In the genomic region with DNA sequence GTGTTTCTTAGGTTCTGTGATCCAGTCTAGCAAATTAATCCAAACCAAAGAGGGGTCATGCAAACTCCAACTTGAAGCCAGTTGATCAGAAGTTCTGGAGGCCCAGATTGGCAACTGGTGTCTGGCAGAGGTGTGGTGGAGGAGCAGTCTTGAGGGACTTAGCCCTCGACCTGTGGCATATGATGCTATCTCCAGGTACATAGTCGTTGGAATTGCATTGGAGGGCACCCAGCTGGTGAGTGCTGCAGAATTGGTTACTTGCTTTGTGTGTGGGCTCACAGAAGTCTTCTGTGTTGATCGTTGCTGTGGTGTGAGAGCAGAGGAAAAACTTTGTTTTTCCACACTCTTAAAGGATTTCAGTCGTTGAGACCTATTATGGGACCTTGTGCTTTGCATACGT, we compare ENCODE assay signal across 13 cellular contexts. TPM values are rescaled to one million over a fixed set of nuclear protein-coding genes. Genes with fewer than 3 reads are reported as not detected.
DNase-seq lines count a peak whose midpoint lies in the region; FAIRE-seq and TF ChIP-seq lines count a peak whose summit lies in the region.
"Had no signal": no experiment of that assay in that cellular context is flagged by ENCODE, and none has a peak within 500 bp of the region (broad histone marks: within the 10 kb centered on the region; RNA-seq: fewer than 3 reads in every experiment).

No MANE protein-coding gene starts in this region.

- H4K20me1 ChIP-seq in OCI-LY7 (ENCODE audit: insufficient read depth, low read length): peaks cover 52% of the 10 kb centered on the region

- FAIRE-seq in small intestine (lab: Jason Lieb, UNC): no peak

- no peak for DNase-seq in activated naive CD4-positive, alpha-beta T cell treated with anti-CD3 and anti-CD28 coated beads, Interleukin-2, amount 10 ng/mL, durations not matched to agents 7 days and 5 days
- DNase-seq in activated naive CD4-positive, alpha-beta T cell (lab: John Stamatoyannopoulos, UW): no peak
- DNase-seq in OCI-LY7 (ENCODE audit: low spot score) (no peak), endothelial cell (ENCODE audit: low spot score) (no peak), small intestine (peak; percentile 26), NCI-H146 treated with DMSO at 0.1 percent for 48 hours (lab: John Stamatoyannopoulos, UW; ENCODE audit: unreplicated experiment) (no peak), NCI-H446 (lab: John Stamatoyannopoulos, UW) (no peak), NAMALWA (ENCODE audit: low spot score) (no peak)
- DNase-seq: brain microvascular endothelial cell; heart right ventricle; NCI-H2107; posterior cingulate gyrus; stimulated activated CD4-positive, alpha-beta T cell treated with anti-CD3 and anti-CD28 coated beads, Interleukin-1b, Interleukin-23, amount 100 ng/mL, for 48 hours had no signal

- peak overlapping the region; percentile 52 for H3K4me3 ChIP-seq in OCI-LY7 (ENCODE audit: low read depth, low read length, poor library complexity, severe bottlenecking)
- H3K4me3 ChIP-seq in small intestine (ENCODE audit: low read depth in 1 of 2, low read length in 2 of 2): no peak overlapping the region

- H3K4me1 Mint-ChIP-seq in activated naive CD4-positive, alpha-beta T cell treated with anti-CD3 and anti-CD28 coated beads, Interleukin-2, amount 10 ng/mL, durations not matched to agents 7 days and 5 days: peaks cover 66% of the 10 kb centered on the region
- H3K4me1 Mint-ChIP-seq in endothelial cell (ENCODE audit: unreplicated experiment): peaks cover 35% of the 10 kb centered on the region

- H3K27ac ChIP-seq in OCI-LY7 (ENCODE audit: low read depth, low read length, poor library complexity, severe bottlenecking) (peak overlapping the region; percentile 37), small intestine (ENCODE audit: low read depth in 1 of 2, low read length in 1 of 2) (no peak overlapping the region)
- H3K27ac ChIP-seq: brain microvascular endothelial cell had no signal

- no peak overlapping the region for H2AFZ ChIP-seq in OCI-LY7 (ENCODE audit: low read length)

- no peaks in the 10 kb centered on the region for H3K27me3 ChIP-seq in small intestine (ENCODE audit: control insufficient read depth in 2 of 2, insufficient read depth in 2 of 2, low read length in 2 of 2)
- H3K27me3 ChIP-seq: brain microvascular endothelial cell, heart right ventricle had no signal

- intact Hi-C loops in OCI-LY7 (cut with micrococcal nuclease; ENCODE audit: unreplicated experiment): no loop called here

- H3K4me2 ChIP-seq in OCI-LY7 (ENCODE audit: low read length): peak overlapping the region; percentile 68

- peaks cover 90% of the 10 kb centered on the region for H3K4me1 ChIP-seq in OCI-LY7 (ENCODE audit: insufficient read depth, low read length, poor library complexity, severe bottlenecking)
- peaks cover 6 to 22% of the 10 kb centered on the region in 2 donors for H3K4me1 ChIP-seq in small intestine (ENCODE audit: control insufficient read depth in 2 of 2, insufficient read depth in 1 of 2, low read depth in 1 of 2, low read length in 1 of 2)

- H3K36me3 ChIP-seq in OCI-LY7 (ENCODE audit: insufficient read depth, low read length): peaks cover 76% of the 10 kb centered on the region
- H3K36me3 ChIP-seq in small intestine (ENCODE audit: control insufficient read depth in 2 of 2, insufficient read depth in 2 of 2, low read length in 2 of 2): no peaks in the 10 kb centered on the region

- WGBS in small intestine, 3 donors: 40 to 53% (median 41%) methylated on average over 5 of the region's 5 CpGs

- peaks cover 38% of the 10 kb centered on the region for H3K36me3 Mint-ChIP-seq in activated naive CD4-positive, alpha-beta T cell treated with anti-CD3 and anti-CD28 coated beads, Interleukin-2, amount 10 ng/mL, durations not matched to agents 7 days and 5 days
- H3K36me3 Mint-ChIP-seq in endothelial cell (ENCODE audit: low read depth, unreplicated experiment): peaks cover 10% of the 10 kb centered on the region

- H3K9me3 ChIP-seq in OCI-LY7 (ENCODE audit: low read length) (no peaks in the 10 kb centered on the region), small intestine (ENCODE audit: control insufficient read depth, low read depth) (no peaks in the 10 kb centered on the region)
- H3K9me3 ChIP-seq: heart right ventricle had no signal

- no TSS peak for BruUV-seq in OCI-LY7 (replicated peaks; lab: Mats Ljungman, UMichigan)

- H3K27me3 Mint-ChIP-seq in activated naive CD4-positive, alpha-beta T cell treated with anti-CD3 and anti-CD28 coated beads, Interleukin-2, amount 10 ng/mL, durations not matched to agents 7 days and 5 days: no peaks in the 10 kb centered on the region
- H3K27me3 Mint-ChIP-seq in endothelial cell (ENCODE audit: unreplicated experiment): no peaks in the 10 kb centered on the region

- H3K79me2 ChIP-seq in OCI-LY7 (ENCODE audit: insufficient read depth, low read depth, low read length): peaks cover 100% of the 10 kb centered on the region

- TF ChIP-seq CTCF in OCI-LY7 (conservative IDR thresholded peaks at IDR 0.05; ENCODE audit: low read length) (no peak), endothelial cell (IDR thresholded peaks at IDR 0.05; ENCODE audit: unreplicated experiment) (no peak)

- peak overlapping the region; percentile 34 for H3K27ac Mint-ChIP-seq in activated naive CD4-positive, alpha-beta T cell treated with anti-CD3 and anti-CD28 coated beads, Interleukin-2, amount 10 ng/mL, durations not matched to agents 7 days and 5 days
- peak overlapping the region; percentile 13 for H3K27ac Mint-ChIP-seq in endothelial cell (ENCODE audit: unreplicated experiment)

- CTCF ChIA-PET in activated naive CD4-positive, alpha-beta T cell treated with anti-CD3 and anti-CD28 coated beads, Interleukin-2, amount 10 ng/mL, durations not matched to agents 7 days and 5 days (lab: Charles Lee): interaction anchor here (1.0 kb wide), 1 partner anchor 17 kb away, joined by 4 read pairs; no protein-coding TSS in a partner anchor
- CTCF ChIA-PET in OCI-LY7 (lab: Charles Lee; ENCODE audit: unreplicated experiment): no interaction called here

- H3K4me3 Mint-ChIP-seq in activated naive CD4-positive, alpha-beta T cell treated with anti-CD3 and anti-CD28 coated beads, Interleukin-2, amount 10 ng/mL, durations not matched to agents 7 days and 5 days: no peak overlapping the region
- H3K4me3 Mint-ChIP-seq in endothelial cell (ENCODE audit: unreplicated experiment): peak overlapping the region; percentile 2

- no peaks in the 10 kb centered on the region for H3K9me3 Mint-ChIP-seq in activated naive CD4-positive, alpha-beta T cell treated with anti-CD3 and anti-CD28 coated beads, Interleukin-2, amount 10 ng/mL, durations not matched to agents 7 days and 5 days
- H3K9me3 Mint-ChIP-seq in endothelial cell (ENCODE audit: unreplicated experiment): no peaks in the 10 kb centered on the region

- POLR2A ChIA-PET in OCI-LY7 (lab: Charles Lee): interaction anchor here (1.4 kb wide), 1 partner anchor 9 kb away, joined by 5 read pairs; no protein-coding TSS in a partner anchor

- H3K9me2 ChIP-seq in OCI-LY7 (ENCODE audit: insufficient read depth, low read length): no peaks in the 10 kb centered on the region

RNA-seq across cellular contexts. Expression of gene PANK2, which starts 7.7 kb away (rescaled TPM):
- 40.9 and 46.1 TPM in 2 replicates for total RNA-seq in OCI-LY7 (2014; rRNA removed; shearing (Covaris generic))
- total RNA-seq in OCI-LY7 (2022): 66.6 and 71.3 TPM in 2 replicates
- total RNA-seq in endothelial cell (ENCODE audit: unreplicated experiment): 53.7 TPM
- 10 to 100 TPM; 18.9 to 35.1 (median 24.2) TPM for polyA plus RNA-seq in small intestine

RNA-seq across cellular contexts. Expression of gene MAVS, which starts 50.2 kb away (rescaled TPM):
- 15.3 and 19.8 TPM in 2 replicates for total RNA-seq in OCI-LY7 (2014; rRNA removed; shearing (Covaris generic))
- total RNA-seq in OCI-LY7 (2022) (35.5 and 37.2 TPM in 2 replicates), endothelial cell (ENCODE audit: unreplicated experiment) (111 TPM)
- polyA plus RNA-seq in small intestine: 10 to 100 TPM in 2 of 3 donors, 1 to 10 TPM in 1; 6.2 to 32.7 (median 11.6) TPM
